25 cellular contexts compared by ENCODE assay signal in genomic region chr12:1552978-1553471, GRCh38. TPM values are rescaled to one million over a fixed set of nuclear protein-coding genes. Genes with fewer than 3 reads are reported as not detected.
DNase-seq lines count a peak whose midpoint lies in the region; ATAC-seq, FAIRE-seq and TF ChIP-seq lines count a peak whose summit lies in the region.
"Had no signal": no experiment of that assay in that cellular context is flagged by ENCODE, and none has a peak within 500 bp of the region (broad histone marks: within the 10 kb centered on the region; RNA-seq: fewer than 3 reads in every experiment).

No MANE protein-coding gene starts in this region.

- no peak for DNase-seq in GM18507 (ENCODE audit: extremely low spot score, insufficient read length, low read depth)
- no peak for DNase-seq in Panc1 (ENCODE audit: low read depth, low spot score)
- DNase-seq in foreskin fibroblast = peak; percentile 89 to 92
- DNase-seq in activated T-cell treated with anti-CD3 and anti-CD28 coated beads, Interleukin-2, amount 50 U/mL, for 24 hours = no peak
- DNase-seq in activated effector memory CD4-positive, alpha-beta T cell treated with anti-CD3 and anti-CD28 coated beads, Interleukin-2, amount 50 U/mL, for 16 hours = no peak
- no peak for DNase-seq in BE2C
- DNase-seq: activated CD4-positive, alpha-beta T cell treated with anti-CD3 and anti-CD28 coated beads for 36 hours; activated CD8-positive, alpha-beta memory T cell treated with anti-CD3 and anti-CD28 coated beads, Interleukin-2, amount 50 U/mL, for 4 hours; aorta; CD4-positive, CD25-positive, alpha-beta regulatory T cell; DMS153; glutamatergic neuron; immature natural killer cell; naive B cell; NCI-H1092 treated with DMSO at 0.1 percent for 48 hours; spleen; T1000; testis had no signal

- peak; percentile 18 for FAIRE-seq in GM18507 (lab: Jason Lieb, UNC)
- FAIRE-seq: colon, endothelial cell of umbilical vein, K562 had no signal

- 0 out of 2 replicates have a peak overlapping the region, but pooled peaks have one; percentile 23 for H3K27ac ChIP-seq in Panc1 (ENCODE audit: low read length)
- H3K27ac ChIP-seq: PC-9, SK-N-MC, testis had no signal

- H3K36me3 ChIP-seq in Panc1 (ENCODE audit: control insufficient read depth, insufficient read depth, low read length) (no peaks in the 10 kb centered on the region), BE2C (no peaks in the 10 kb centered on the region)
- H3K36me3 ChIP-seq: spleen had no signal

- intact Hi-C loops in Panc1 (cut with micrococcal nuclease; ENCODE audit: unreplicated experiment) = no loop called here

- in situ Hi-C loops in Panc1 (cut with HindIII; ENCODE audit: low pct_unique_long_range_greater_than_20kb, low sequenced_read_pairs) = no loop called here

- H3K27me3 ChIP-seq in Panc1 (ENCODE audit: control insufficient read depth, insufficient read depth, low read length) (no peaks in the 10 kb centered on the region), BE2C (no peaks in the 10 kb centered on the region)
- H3K27me3 ChIP-seq: spleen, testis had no signal

- no peak overlapping the region for H3K4me3 ChIP-seq in Panc1 (ENCODE audit: low read depth in 2 of 2, low read length in 2 of 2)
- H3K4me3 ChIP-seq in foreskin fibroblast (ENCODE audit: low read depth in 1 of 2, low read length in 2 of 2) = peak overlapping the region in 1 of 2 donors; percentile 18
- H3K4me3 ChIP-seq in BE2C (ENCODE audit: low read depth, low read length) = no peak overlapping the region
- H3K4me3 ChIP-seq: K562, lung, PC-9, SK-N-MC, spleen, testis had no signal

- POLR2A ChIA-PET in Panc1 (lab: Charles Lee) = no interaction called here

- no peak for TF ChIP-seq CTCF in Panc1 (IDR thresholded peaks at IDR 0.05)
- no peak for TF ChIP-seq CTCF in foreskin fibroblast (IDR thresholded peaks at IDR 0.05; ENCODE audit: low read depth, low read length)
- TF ChIP-seq CTCF in BE2C (IDR thresholded peaks at IDR 0.05; ENCODE audit: low read depth, low read length) = no peak

- no TSS peak for BruUV-seq in Panc1 (replicated peaks; lab: Mats Ljungman, UMichigan)

- no peak overlapping the region for H3K27ac Mint-ChIP-seq in activated T-cell treated with anti-CD3 and anti-CD28 coated beads, Interleukin-2, amount 50 U/mL, for 24 hours
- H3K27ac Mint-ChIP-seq: activated CD4-positive, alpha-beta T cell treated with anti-CD3 and anti-CD28 coated beads for 36 hours; CD4-positive, CD25-positive, alpha-beta regulatory T cell; immature natural killer cell had no signal

- no peak overlapping the region for H3K4me3 Mint-ChIP-seq in activated T-cell treated with anti-CD3 and anti-CD28 coated beads, Interleukin-2, amount 50 U/mL, for 24 hours
- H3K4me3 Mint-ChIP-seq: activated CD4-positive, alpha-beta T cell treated with anti-CD3 and anti-CD28 coated beads for 36 hours; CD4-positive, CD25-positive, alpha-beta regulatory T cell; immature natural killer cell had no signal

- peaks cover 9% of the 10 kb centered on the region for H3K4me1 ChIP-seq in Panc1 (ENCODE audit: control insufficient read depth, insufficient read depth, low read length)
- no peaks in the 10 kb centered on the region for H3K4me1 ChIP-seq in BE2C
- H3K4me1 ChIP-seq: testis had no signal

- H3K4me1 Mint-ChIP-seq in activated T-cell treated with anti-CD3 and anti-CD28 coated beads, Interleukin-2, amount 50 U/mL, for 24 hours (ENCODE audit: low read depth) = peaks cover 15% of the 10 kb centered on the region
- H3K4me1 Mint-ChIP-seq: immature natural killer cell had no signal

- ATAC-seq in Panc1 (no peak), HG03469 (IDR thresholded peaks at IDR 0.05; ENCODE audit: unreplicated experiment) (no peak)
- ATAC-seq: K562 had no signal

- H3K27me3 Mint-ChIP-seq in activated T-cell treated with anti-CD3 and anti-CD28 coated beads, Interleukin-2, amount 50 U/mL, for 24 hours = peaks cover 11% of the 10 kb centered on the region
- H3K27me3 Mint-ChIP-seq: CD4-positive, CD25-positive, alpha-beta regulatory T cell had no signal

- CTCF ChIA-PET in Panc1 (lab: Charles Lee) = no interaction called here

- H3K9me3 Mint-ChIP-seq in activated T-cell treated with anti-CD3 and anti-CD28 coated beads, Interleukin-2, amount 50 U/mL, for 24 hours = no peaks in the 10 kb centered on the region
- H3K9me3 Mint-ChIP-seq: immature natural killer cell had no signal

- no peaks in the 10 kb centered on the region for H3K9me3 ChIP-seq in Panc1 (ENCODE audit: control insufficient read depth, insufficient read depth, low read depth, low read length)
- no peaks in the 10 kb centered on the region for H3K9me3 ChIP-seq in BE2C
- H3K9me3 ChIP-seq: spleen, testis had no signal

- no peaks in the 10 kb centered on the region for H3K36me3 Mint-ChIP-seq in activated T-cell treated with anti-CD3 and anti-CD28 coated beads, Interleukin-2, amount 50 U/mL, for 24 hours (ENCODE audit: low read depth)
- H3K36me3 Mint-ChIP-seq: immature natural killer cell, naive B cell had no signal

RNA-seq across cellular contexts. Expression of gene FBXL14, which starts 41.4 kb away (rescaled TPM):
- total RNA-seq in Panc1 (2021; ENCODE audit: unreplicated experiment) = 15.1 TPM
- polyA plus RNA-seq in Panc1 (2012; ENCODE audit: insufficient read length) = 17.2 TPM
- polyA plus RNA-seq in BE2C (2012; ENCODE audit: insufficient read depth, insufficient read length, low read depth) = 51.2 TPM

Comparison
In these comparisons a context has a peak if more than half of its experiments do, and no peak if none do; other contexts are left out.
1. DNase-seq: peak in foreskin fibroblast (2 of 2); none in GM18507 (single experiment), Panc1 (single experiment), activated T-cell treated with anti-CD3 and anti-CD28 coated beads, Interleukin-2, amount 50 U/mL, for 24 hours (single experiment), activated effector memory CD4-positive, alpha-beta T cell treated with anti-CD3 and anti-CD28 coated beads, Interleukin-2, amount 50 U/mL, for 16 hours (single experiment) and BE2C (single experiment).